13 cellular contexts compared by ENCODE assay signal in genomic region chr1:22717038-22717758, GRCh38. TPM values are rescaled to one million over a fixed set of nuclear protein-coding genes. Genes with fewer than 3 reads are reported as not detected.
A peak's percentile ranks its signal among the peaks of the same experiment; 100 is the strongest.
DNase-seq lines count a peak whose midpoint lies in the region; ATAC-seq and TF ChIP-seq lines count a peak whose summit lies in the region.
"Had no signal": no experiment of that assay in that cellular context is flagged by ENCODE, and none has a peak within 500 bp of the region (broad histone marks: within the 10 kb centered on the region; RNA-seq: fewer than 3 reads in every experiment).

No MANE protein-coding gene starts in this region.

- H3K4me1 ChIP-seq in left ventricle myocardium inferior, result no peaks in the 10 kb centered on the region

- peak overlapping the region; percentile 69 for H3K27ac Mint-ChIP-seq in mesothelial cell of epicardium
- no peak overlapping the region for H3K27ac Mint-ChIP-seq in stimulated activated naive B cell treated with anti-CD40 and anti-IgM and Interleukin-4, amounts not matched to agents 10 μg/mL and 1 μg/mL and 100 μg/mL, for 72 hours
- H3K27ac Mint-ChIP-seq: activated naive CD4-positive, alpha-beta T cell treated with anti-CD3 and anti-CD28 coated beads, Interleukin-2, amount 50 U/mL, for 24 hours had no signal

- no peak for ATAC-seq in stimulated activated naive B cell treated with anti-CD40 and anti-IgM and Interleukin-4, amounts not matched to agents 10 μg/mL and 1 μg/mL and 100 μg/mL, for 72 hours (replicated peaks)
- ATAC-seq: left ventricle myocardium superior had no signal

- H3K27ac ChIP-seq in RWPE1 (peak overlapping the region; percentile 23; the same call in 1 of the 2 replicates), left ventricle myocardium inferior (replicated peaks) (no peak overlapping the region)

- CTCF ChIA-PET in RWPE1 (lab: Yijun Ruan, JAX), result interaction anchor here (0.5 to 1.4 kb wide), 5 partner anchors 157 to 659 kb away, joined by 3 to 4 read pairs (median 3); no protein-coding TSS in a partner anchor

- H3K9me3 ChIP-seq in left ventricle myocardium inferior (replicated peaks), result no peaks in the 10 kb centered on the region

- intact Hi-C loops in left ventricle myocardium inferior (cut with micrococcal nuclease), result no loop called here

- H3K4me3 Mint-ChIP-seq in mesothelial cell of epicardium, result no peak overlapping the region
- H3K4me3 Mint-ChIP-seq in stimulated activated naive B cell treated with anti-CD40 and anti-IgM and Interleukin-4, amounts not matched to agents 10 μg/mL and 1 μg/mL and 100 μg/mL, for 72 hours, result no peak overlapping the region
- H3K4me3 Mint-ChIP-seq: activated naive CD4-positive, alpha-beta T cell treated with anti-CD3 and anti-CD28 coated beads, Interleukin-2, amount 50 U/mL, for 24 hours had no signal

- TF ChIP-seq CTCF in RWPE1 (conservative IDR thresholded peaks at IDR 0.05; ENCODE audit: low read depth) (no peak), mesothelial cell of epicardium (IDR thresholded peaks at IDR 0.05; ENCODE audit: unreplicated experiment) (no peak), left ventricle myocardium inferior (IDR thresholded peaks at IDR 0.05; ENCODE audit: borderline replicate concordance) (no peak)

- peaks cover 47% of the 10 kb centered on the region for H3K27me3 ChIP-seq in left ventricle myocardium inferior (ENCODE audit: low read depth)

- no peak overlapping the region for H3K4me3 ChIP-seq in left ventricle myocardium inferior

- no peaks in the 10 kb centered on the region for H3K9me3 Mint-ChIP-seq in mesothelial cell of epicardium
- peaks cover 0 to 2% of the 10 kb centered on the region in 2 donors for H3K9me3 Mint-ChIP-seq in stimulated activated naive B cell treated with anti-CD40 and anti-IgM and Interleukin-4, amounts not matched to agents 10 μg/mL and 1 μg/mL and 100 μg/mL, for 72 hours
- H3K9me3 Mint-ChIP-seq: activated naive CD4-positive, alpha-beta T cell treated with anti-CD3 and anti-CD28 coated beads, Interleukin-2, amount 50 U/mL, for 24 hours had no signal

- no peaks in the 10 kb centered on the region for H3K27me3 Mint-ChIP-seq in mesothelial cell of epicardium (ENCODE audit: low read depth)
- peaks cover 41 to 52% of the 10 kb centered on the region in 2 donors for H3K27me3 Mint-ChIP-seq in stimulated activated naive B cell treated with anti-CD40 and anti-IgM and Interleukin-4, amounts not matched to agents 10 μg/mL and 1 μg/mL and 100 μg/mL, for 72 hours

- peaks cover 46% of the 10 kb centered on the region for H3K4me1 Mint-ChIP-seq in mesothelial cell of epicardium
- peaks cover 0 to 3% of the 10 kb centered on the region in 2 donors for H3K4me1 Mint-ChIP-seq in stimulated activated naive B cell treated with anti-CD40 and anti-IgM and Interleukin-4, amounts not matched to agents 10 μg/mL and 1 μg/mL and 100 μg/mL, for 72 hours
- H3K4me1 Mint-ChIP-seq: activated naive CD4-positive, alpha-beta T cell treated with anti-CD3 and anti-CD28 coated beads, Interleukin-2, amount 50 U/mL, for 24 hours had no signal

- DNase-seq in DMS79 treated with DMSO at 0.1 percent for 48 hours (lab: John Stamatoyannopoulos, UW) (peak; percentile 44), NCI-H1105 treated with DMSO at 0.1 percent for 48 hours (lab: John Stamatoyannopoulos, UW) (peak; percentile 65), RWPE1 (ENCODE audit: low spot score) (no peak), mesothelial cell of epicardium (ENCODE audit: low spot score in 2 of 2, unreplicated experiment in 2 of 2) (no peak), SKM-1 treated with dmso at 0.1 percent for 144 hours (lab: John Stamatoyannopoulos, UW; ENCODE audit: unreplicated experiment) (no peak), left ventricle myocardium inferior (no peak)
- DNase-seq in stimulated activated naive B cell treated with anti-CD40 and anti-IgM and Interleukin-4, amounts not matched to agents 10 μg/mL and 1 μg/mL and 100 μg/mL, for 72 hours, result no peak
- no peak for DNase-seq in activated CD4-positive, alpha-beta T cell treated with anti-CD3 and anti-CD28 coated beads, Interleukin-2, amount 50 U/mL, for 4 hours
- DNase-seq: activated CD4-positive, alpha-beta T cell treated with anti-CD3 and anti-CD28 coated beads for 4 hours; cortex of kidney; left ventricle myocardium superior; NCI-H1048 had no signal

- POLR2A ChIA-PET in RWPE1 (lab: Yijun Ruan, JAX; ENCODE audit: low non-redundant PET), result no interaction called here

- H3K36me3 Mint-ChIP-seq in mesothelial cell of epicardium, result no peaks in the 10 kb centered on the region
- H3K36me3 Mint-ChIP-seq in stimulated activated naive B cell treated with anti-CD40 and anti-IgM and Interleukin-4, amounts not matched to agents 10 μg/mL and 1 μg/mL and 100 μg/mL, for 72 hours, result no peaks in the 10 kb centered on the region
- H3K36me3 Mint-ChIP-seq: activated naive CD4-positive, alpha-beta T cell treated with anti-CD3 and anti-CD28 coated beads, Interleukin-2, amount 50 U/mL, for 24 hours had no signal

- no peaks in the 10 kb centered on the region for H3K36me3 ChIP-seq in left ventricle myocardium inferior

RNA-seq across cellular contexts. Expression of gene EPHB2, which starts 6.6 kb away (rescaled TPM):
- 125 to 133 TPM (median 130 TPM) in 3 replicates for total RNA-seq in mesothelial cell of epicardium
- 2.0 TPM for total RNA-seq in left ventricle myocardium inferior

Comparison
In these comparisons a context has a peak if more than half of its experiments do, and no peak if none do; other contexts are left out.
1. DNase-seq: peak in DMS79 treated with DMSO at 0.1 percent for 48 hours (single experiment) and NCI-H1105 treated with DMSO at 0.1 percent for 48 hours (single experiment); none in RWPE1 (single experiment), mesothelial cell of epicardium (0 of 2), SKM-1 treated with dmso at 0.1 percent for 144 hours (single experiment), stimulated activated naive B cell treated with anti-CD40 and anti-IgM and Interleukin-4, amounts not matched to agents 10 μg/mL and 1 μg/mL and 100 μg/mL, for 72 hours (single experiment), left ventricle myocardium inferior (single experiment) and activated CD4-positive, alpha-beta T cell treated with anti-CD3 and anti-CD28 coated beads, Interleukin-2, amount 50 U/mL, for 4 hours (0 of 2).
2. RNA of gene EPHB2, which starts 6.6 kb away (total RNA-seq): 125 to 133 TPM in mesothelial cell of epicardium; 2.0 TPM in left ventricle myocardium inferior (single experiment); every median in the first group is over 10 times any median in the second.